ENCODE assay signal across 2 cellular contexts in genomic region chr2:164917296-164917903, GRCh38.
TF ChIP-seq lines count a peak whose summit lies in the region.

No MANE protein-coding gene starts in this region.

TF ChIP-seq in K562, 482 proteins besides CTCF, POLR2A, EP300 and RAD21:
- no peak for TF ChIP-seq SMARCE1 (IDR thresholded peaks at IDR 0.05)
- no peak for TF ChIP-seq DMBX1 (CRISPR knock-in tag; IDR thresholded peaks at IDR 0.05; ENCODE audit: borderline replicate concordance)
TF ChIP-seq in K562: peak in this region for 0.

TF ChIP-seq in HepG2, 621 proteins besides CTCF, POLR2A, EP300 and RAD21 (continues in another document):
- TF ChIP-seq ZFY (CRISPR knock-in tag; IDR thresholded peaks at IDR 0.05) = peak; percentile 43
- TF ChIP-seq FOXJ3 (CRISPR knock-in tag; IDR thresholded peaks at IDR 0.05; ENCODE audit: borderline replicate concordance) = 0 out of 2 replicates have a peak, but pooled peaks have one; percentile 46
- TF ChIP-seq ZKSCAN8 (CRISPR knock-in tag; IDR thresholded peaks at IDR 0.05; ENCODE audit: borderline replicate concordance) = peak; percentile 78; the same call in 1 of the 2 replicates
- TF ChIP-seq, protein P1, sequence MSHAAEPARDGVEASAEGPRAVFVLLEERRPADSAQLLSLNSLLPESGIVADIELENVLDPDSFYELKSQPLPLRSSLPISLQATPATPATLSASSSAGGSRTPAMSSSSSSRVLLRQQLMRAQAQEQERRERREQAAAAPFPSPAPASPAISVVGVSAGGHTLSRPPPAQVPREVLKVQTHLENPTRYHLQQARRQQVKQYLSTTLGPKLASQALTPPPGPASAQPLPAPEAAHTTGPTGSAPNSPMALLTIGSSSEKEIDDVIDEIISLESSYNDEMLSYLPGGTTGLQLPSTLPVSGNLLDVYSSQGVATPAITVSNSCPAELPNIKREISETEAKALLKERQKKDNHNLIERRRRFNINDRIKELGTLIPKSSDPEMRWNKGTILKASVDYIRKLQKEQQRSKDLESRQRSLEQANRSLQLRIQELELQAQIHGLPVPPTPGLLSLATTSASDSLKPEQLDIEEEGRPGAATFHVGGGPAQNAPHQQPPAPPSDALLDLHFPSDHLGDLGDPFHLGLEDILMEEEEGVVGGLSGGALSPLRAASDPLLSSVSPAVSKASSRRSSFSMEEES (CRISPR knock-in tag; IDR thresholded peaks at IDR 0.05) = 0 out of 2 replicates have a peak, but pooled peaks have one; percentile 33
- TF ChIP-seq, protein P2, sequence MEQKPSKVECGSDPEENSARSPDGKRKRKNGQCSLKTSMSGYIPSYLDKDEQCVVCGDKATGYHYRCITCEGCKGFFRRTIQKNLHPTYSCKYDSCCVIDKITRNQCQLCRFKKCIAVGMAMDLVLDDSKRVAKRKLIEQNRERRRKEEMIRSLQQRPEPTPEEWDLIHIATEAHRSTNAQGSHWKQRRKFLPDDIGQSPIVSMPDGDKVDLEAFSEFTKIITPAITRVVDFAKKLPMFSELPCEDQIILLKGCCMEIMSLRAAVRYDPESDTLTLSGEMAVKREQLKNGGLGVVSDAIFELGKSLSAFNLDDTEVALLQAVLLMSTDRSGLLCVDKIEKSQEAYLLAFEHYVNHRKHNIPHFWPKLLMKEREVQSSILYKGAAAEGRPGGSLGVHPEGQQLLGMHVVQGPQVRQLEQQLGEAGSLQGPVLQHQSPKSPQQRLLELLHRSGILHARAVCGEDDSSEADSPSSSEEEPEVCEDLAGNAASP (CRISPR knock-in tag; IDR thresholded peaks at IDR 0.05; ENCODE audit: borderline replicate concordance) = 0 out of 2 replicates have a peak, but pooled peaks have one; percentile 31
- TF ChIP-seq, protein P3, sequence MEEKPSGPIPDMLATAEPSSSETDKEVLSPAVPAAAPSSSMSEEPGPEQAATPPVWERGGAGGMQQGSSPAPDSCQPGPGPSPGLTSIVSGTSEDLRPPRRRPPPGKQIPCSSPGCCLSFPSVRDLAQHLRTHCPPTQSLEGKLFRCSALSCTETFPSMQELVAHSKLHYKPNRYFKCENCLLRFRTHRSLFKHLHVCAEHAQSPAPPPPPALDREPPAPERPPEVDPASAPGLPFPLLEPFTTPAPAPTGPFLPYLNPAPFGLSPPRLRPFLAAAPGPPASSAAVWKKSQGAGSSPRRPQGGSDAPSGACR (CRISPR knock-in tag; IDR thresholded peaks at IDR 0.05) = 0 out of 2 replicates have a peak, but pooled peaks have one; percentile 40
- TF ChIP-seq ZNF850 (CRISPR knock-in tag; conservative IDR thresholded peaks at IDR 0.05) = no peak
- peak; percentile 63 for TF ChIP-seq POGZ (CRISPR knock-in tag; IDR thresholded peaks at IDR 0.05)
- TF ChIP-seq WIZ (CRISPR knock-in tag; IDR thresholded peaks at IDR 0.05) = no peak
- peak; percentile 58; the same call in 1 of the 2 replicates for TF ChIP-seq ZNF230 (CRISPR knock-in tag; IDR thresholded peaks at IDR 0.05)
- TF ChIP-seq SOX13 (IDR thresholded peaks at IDR 0.05) = no peak
- peak in 1 of 2 experiments; percentile 47; a peak in 1 of 4 replicates for TF ChIP-seq SOX13 (CRISPR knock-in tag; conservative IDR thresholded peaks at IDR 0.05 in 1 of 2, IDR thresholded peaks at IDR 0.05 in 1 of 2)
- peak; percentile 37; the same call in 1 of the 2 replicates for TF ChIP-seq SOX5 (CRISPR knock-in tag; IDR thresholded peaks at IDR 0.05; ENCODE audit: borderline replicate concordance)
- TF ChIP-seq ZNF30 (CRISPR knock-in tag; IDR thresholded peaks at IDR 0.05) = no peak
- TF ChIP-seq NCOA1 (CRISPR knock-in tag; IDR thresholded peaks at IDR 0.05) = 0 out of 2 replicates have a peak, but pooled peaks have one; percentile 49
- TF ChIP-seq ZC3H4 (CRISPR knock-in tag; IDR thresholded peaks at IDR 0.05; ENCODE audit: borderline replicate concordance) = no peak
- TF ChIP-seq ZNF205 (CRISPR knock-in tag; IDR thresholded peaks at IDR 0.05) = no peak
- peak; percentile 58; the same call in 1 of the 2 replicates for TF ChIP-seq ATF2 (CRISPR knock-in tag; IDR thresholded peaks at IDR 0.05)
- TF ChIP-seq ZNF296 (CRISPR knock-in tag; conservative IDR thresholded peaks at IDR 0.05) = no peak
- peak; percentile 53; the same call in 1 of the 2 replicates for TF ChIP-seq KMT2B (CRISPR knock-in tag; IDR thresholded peaks at IDR 0.05)
- TF ChIP-seq RFXAP (CRISPR knock-in tag; IDR thresholded peaks at IDR 0.05; ENCODE audit: borderline replicate concordance) = peak; percentile 32; the same call in 1 of the 2 replicates
- TF ChIP-seq SAP130 (CRISPR knock-in tag; IDR thresholded peaks at IDR 0.05; ENCODE audit: low read depth) = peak; percentile 46; the same call in 1 of the 2 replicates
- 0 out of 2 replicates have a peak, but pooled peaks have one; percentile 32 for TF ChIP-seq KMT2A (CRISPR knock-in tag; IDR thresholded peaks at IDR 0.05)
- TF ChIP-seq, protein P4, sequence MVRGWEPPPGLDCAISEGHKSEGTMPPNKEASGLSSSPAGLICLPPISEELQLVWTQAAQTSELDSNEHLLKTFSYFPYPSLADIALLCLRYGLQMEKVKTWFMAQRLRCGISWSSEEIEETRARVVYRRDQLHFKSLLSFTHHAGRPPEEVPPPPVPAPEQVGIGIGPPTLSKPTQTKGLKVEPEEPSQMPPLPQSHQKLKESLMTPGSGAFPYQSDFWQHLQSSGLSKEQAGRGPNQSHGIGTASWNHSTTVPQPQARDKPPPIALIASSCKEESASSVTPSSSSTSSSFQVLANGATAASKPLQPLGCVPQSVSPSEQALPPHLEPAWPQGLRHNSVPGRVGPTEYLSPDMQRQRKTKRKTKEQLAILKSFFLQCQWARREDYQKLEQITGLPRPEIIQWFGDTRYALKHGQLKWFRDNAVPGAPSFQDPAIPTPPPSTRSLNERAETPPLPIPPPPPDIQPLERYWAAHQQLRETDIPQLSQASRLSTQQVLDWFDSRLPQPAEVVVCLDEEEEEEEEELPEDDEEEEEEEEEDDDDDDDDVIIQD (CRISPR knock-in tag; IDR thresholded peaks at IDR 0.05; ENCODE audit: low read depth) = peak; percentile 73; the same call in 1 of the 2 replicates
- peak; percentile 81 for TF ChIP-seq ZMYM4 (CRISPR knock-in tag; IDR thresholded peaks at IDR 0.05)
- TF ChIP-seq ZFP36 (IDR thresholded peaks at IDR 0.05; ENCODE audit: borderline replicate concordance, low read depth, low read length, partially characterized antibody) = no peak
- TF ChIP-seq, protein P5, sequence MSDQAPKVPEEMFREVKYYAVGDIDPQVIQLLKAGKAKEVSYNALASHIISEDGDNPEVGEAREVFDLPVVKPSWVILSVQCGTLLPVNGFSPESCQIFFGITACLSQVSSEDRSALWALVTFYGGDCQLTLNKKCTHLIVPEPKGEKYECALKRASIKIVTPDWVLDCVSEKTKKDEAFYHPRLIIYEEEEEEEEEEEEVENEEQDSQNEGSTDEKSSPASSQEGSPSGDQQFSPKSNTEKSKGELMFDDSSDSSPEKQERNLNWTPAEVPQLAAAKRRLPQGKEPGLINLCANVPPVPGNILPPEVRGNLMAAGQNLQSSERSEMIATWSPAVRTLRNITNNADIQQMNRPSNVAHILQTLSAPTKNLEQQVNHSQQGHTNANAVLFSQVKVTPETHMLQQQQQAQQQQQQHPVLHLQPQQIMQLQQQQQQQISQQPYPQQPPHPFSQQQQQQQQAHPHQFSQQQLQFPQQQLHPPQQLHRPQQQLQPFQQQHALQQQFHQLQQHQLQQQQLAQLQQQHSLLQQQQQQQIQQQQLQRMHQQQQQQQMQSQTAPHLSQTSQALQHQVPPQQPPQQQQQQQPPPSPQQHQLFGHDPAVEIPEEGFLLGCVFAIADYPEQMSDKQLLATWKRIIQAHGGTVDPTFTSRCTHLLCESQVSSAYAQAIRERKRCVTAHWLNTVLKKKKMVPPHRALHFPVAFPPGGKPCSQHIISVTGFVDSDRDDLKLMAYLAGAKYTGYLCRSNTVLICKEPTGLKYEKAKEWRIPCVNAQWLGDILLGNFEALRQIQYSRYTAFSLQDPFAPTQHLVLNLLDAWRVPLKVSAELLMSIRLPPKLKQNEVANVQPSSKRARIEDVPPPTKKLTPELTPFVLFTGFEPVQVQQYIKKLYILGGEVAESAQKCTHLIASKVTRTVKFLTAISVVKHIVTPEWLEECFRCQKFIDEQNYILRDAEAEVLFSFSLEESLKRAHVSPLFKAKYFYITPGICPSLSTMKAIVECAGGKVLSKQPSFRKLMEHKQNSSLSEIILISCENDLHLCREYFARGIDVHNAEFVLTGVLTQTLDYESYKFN (CRISPR knock-in tag; conservative IDR thresholded peaks at IDR 0.05) = peak; percentile 38; the same call in 1 of the 2 replicates
- no peak for TF ChIP-seq RFX3 (CRISPR knock-in tag; IDR thresholded peaks at IDR 0.05)
- 0 out of 2 replicates have a peak, but pooled peaks have one; percentile 38 for TF ChIP-seq CHD4 (IDR thresholded peaks at IDR 0.05; ENCODE audit: borderline replicate concordance, low read length)
- no peak for TF ChIP-seq ZNF3 (CRISPR knock-in tag; IDR thresholded peaks at IDR 0.05)
- TF ChIP-seq HDAC2 (CRISPR knock-in tag; IDR thresholded peaks at IDR 0.05) = peak; percentile 27; the same call in 1 of the 2 replicates
- TF ChIP-seq, protein P6, sequence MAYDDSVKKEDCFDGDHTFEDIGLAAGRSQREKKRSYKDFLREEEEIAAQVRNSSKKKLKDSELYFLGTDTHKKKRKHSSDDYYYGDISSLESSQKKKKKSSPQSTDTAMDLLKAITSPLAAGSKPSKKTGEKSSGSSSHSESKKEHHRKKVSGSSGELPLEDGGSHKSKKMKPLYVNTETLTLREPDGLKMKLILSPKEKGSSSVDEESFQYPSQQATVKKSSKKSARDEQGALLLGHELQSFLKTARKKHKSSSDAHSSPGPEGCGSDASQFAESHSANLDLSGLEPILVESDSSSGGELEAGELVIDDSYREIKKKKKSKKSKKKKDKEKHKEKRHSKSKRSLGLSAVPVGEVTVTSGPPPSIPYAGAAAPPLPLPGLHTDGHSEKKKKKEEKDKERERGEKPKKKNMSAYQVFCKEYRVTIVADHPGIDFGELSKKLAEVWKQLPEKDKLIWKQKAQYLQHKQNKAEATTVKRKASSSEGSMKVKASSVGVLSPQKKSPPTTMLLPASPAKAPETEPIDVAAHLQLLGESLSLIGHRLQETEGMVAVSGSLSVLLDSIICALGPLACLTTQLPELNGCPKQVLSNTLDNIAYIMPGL (CRISPR knock-in tag; IDR thresholded peaks at IDR 0.05; ENCODE audit: borderline replicate concordance in 1 of 2, low read depth in 1 of 2) = peak; percentile 64 to 78; a peak in 3 of 4 replicates
- TF ChIP-seq ASH2L (IDR thresholded peaks at IDR 0.05; ENCODE audit: insufficient read length, low read depth, low read length) = peak; percentile 30
- TF ChIP-seq ZNF616 (CRISPR knock-in tag; IDR thresholded peaks at IDR 0.05; ENCODE audit: low read depth) = no peak
- TF ChIP-seq SP140L (CRISPR knock-in tag; IDR thresholded peaks at IDR 0.05; ENCODE audit: borderline replicate concordance) = 0 out of 2 replicates have a peak, but pooled peaks have one; percentile 55
- peak; percentile 15; the same call in 1 of the 2 replicates for TF ChIP-seq GATAD1 (CRISPR knock-in tag; IDR thresholded peaks at IDR 0.05)
- TF ChIP-seq KAT8 (CRISPR knock-in tag; IDR thresholded peaks at IDR 0.05) = 0 out of 2 replicates have a peak, but pooled peaks have one; percentile 49
- TF ChIP-seq GATAD2A (CRISPR knock-in tag; IDR thresholded peaks at IDR 0.05) = peak; percentile 78
- peak; percentile 70 for TF ChIP-seq IRF2 (CRISPR knock-in tag; IDR thresholded peaks at IDR 0.05)
- 0 out of 2 replicates have a peak, but pooled peaks have one; percentile 21 for TF ChIP-seq ELF3 (CRISPR knock-in tag; IDR thresholded peaks at IDR 0.05)
- TF ChIP-seq ERF (CRISPR knock-in tag; IDR thresholded peaks at IDR 0.05) = 0 out of 2 replicates have a peak, but pooled peaks have one; percentile 19
- no peak for TF ChIP-seq GTF2F1 (IDR thresholded peaks at IDR 0.05; ENCODE audit: low read length)
- TF ChIP-seq, protein P7, sequence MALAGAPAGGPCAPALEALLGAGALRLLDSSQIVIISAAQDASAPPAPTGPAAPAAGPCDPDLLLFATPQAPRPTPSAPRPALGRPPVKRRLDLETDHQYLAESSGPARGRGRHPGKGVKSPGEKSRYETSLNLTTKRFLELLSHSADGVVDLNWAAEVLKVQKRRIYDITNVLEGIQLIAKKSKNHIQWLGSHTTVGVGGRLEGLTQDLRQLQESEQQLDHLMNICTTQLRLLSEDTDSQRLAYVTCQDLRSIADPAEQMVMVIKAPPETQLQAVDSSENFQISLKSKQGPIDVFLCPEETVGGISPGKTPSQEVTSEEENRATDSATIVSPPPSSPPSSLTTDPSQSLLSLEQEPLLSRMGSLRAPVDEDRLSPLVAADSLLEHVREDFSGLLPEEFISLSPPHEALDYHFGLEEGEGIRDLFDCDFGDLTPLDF (CRISPR knock-in tag; IDR thresholded peaks at IDR 0.05) = no peak
- TF ChIP-seq, protein P8, sequence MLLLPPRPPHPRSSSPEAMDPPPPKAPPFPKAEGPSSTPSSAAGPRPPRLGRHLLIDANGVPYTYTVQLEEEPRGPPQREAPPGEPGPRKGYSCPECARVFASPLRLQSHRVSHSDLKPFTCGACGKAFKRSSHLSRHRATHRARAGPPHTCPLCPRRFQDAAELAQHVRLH (CRISPR knock-in tag; IDR thresholded peaks at IDR 0.05; ENCODE audit: borderline replicate concordance, low read depth) = peak; percentile 45; the same call in 1 of the 2 replicates
- TF ChIP-seq, protein P9, sequence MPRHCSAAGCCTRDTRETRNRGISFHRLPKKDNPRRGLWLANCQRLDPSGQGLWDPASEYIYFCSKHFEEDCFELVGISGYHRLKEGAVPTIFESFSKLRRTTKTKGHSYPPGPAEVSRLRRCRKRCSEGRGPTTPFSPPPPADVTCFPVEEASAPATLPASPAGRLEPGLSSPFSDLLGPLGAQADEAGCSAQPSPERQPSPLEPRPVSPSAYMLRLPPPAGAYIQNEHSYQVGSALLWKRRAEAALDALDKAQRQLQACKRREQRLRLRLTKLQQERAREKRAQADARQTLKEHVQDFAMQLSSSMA (CRISPR knock-in tag; IDR thresholded peaks at IDR 0.05) = no peak
- TF ChIP-seq ZFP41 (CRISPR knock-in tag; IDR thresholded peaks at IDR 0.05; ENCODE audit: borderline replicate concordance) = no peak
- peak; percentile 98 for TF ChIP-seq SMC3 (IDR thresholded peaks at IDR 0.05; ENCODE audit: low read length)
- TF ChIP-seq SCMH1 (CRISPR knock-in tag; IDR thresholded peaks at IDR 0.05; ENCODE audit: borderline replicate concordance) = no peak
- TF ChIP-seq ZNF331 (CRISPR knock-in tag; IDR thresholded peaks at IDR 0.05) = peak; percentile 56; the same call in 1 of the 2 replicates
- peak; percentile 96 for TF ChIP-seq STAG1 (CRISPR knock-in tag; IDR thresholded peaks at IDR 0.05)
- TF ChIP-seq LCORL (IDR thresholded peaks at IDR 0.05) = no peak
- TF ChIP-seq LCORL (CRISPR knock-in tag; IDR thresholded peaks at IDR 0.05) = peak; percentile 67; the same call in 1 of the 2 replicates
- TF ChIP-seq MAX (IDR thresholded peaks at IDR 0.05) = 0 out of 2 replicates have a peak, but pooled peaks have one; percentile 37
